Comparison of ENCODE assay signal across 8 cellular contexts in the genomic region with DNA sequence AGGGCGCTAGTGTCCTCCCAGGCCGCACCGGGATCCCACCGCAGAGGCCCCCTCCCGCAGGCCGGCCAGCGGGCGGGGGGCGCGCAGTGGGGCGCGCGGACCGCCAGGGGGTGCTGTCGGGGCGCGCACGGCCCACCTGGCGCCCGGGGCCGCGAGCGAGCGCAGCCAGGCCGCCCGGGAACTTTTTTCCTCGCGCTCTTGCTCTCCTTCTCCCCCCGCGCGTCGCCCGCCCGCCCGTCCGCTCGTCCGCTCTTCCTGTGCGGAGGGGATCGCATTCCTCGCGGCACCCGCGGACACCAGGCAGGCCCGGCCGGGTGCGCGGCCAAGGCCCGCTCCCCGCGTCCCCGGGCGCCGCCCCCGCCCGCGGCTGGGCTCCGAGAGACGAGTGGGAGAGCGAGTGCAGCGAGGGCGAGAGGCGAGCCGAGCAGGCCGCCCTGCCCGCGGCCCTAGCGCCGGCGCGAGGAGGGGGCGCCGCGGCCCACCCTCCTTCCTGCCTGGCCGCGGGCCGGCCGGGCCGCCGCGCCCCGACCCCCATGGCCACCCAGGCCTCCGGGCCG. TPM values are rescaled to one million over a fixed set of nuclear protein-coding genes. Genes with fewer than 3 reads are reported as not detected.
DNase-seq lines count a peak whose midpoint lies in the region; ATAC-seq and TF ChIP-seq lines count a peak whose summit lies in the region.

Gene RAI1, plus strand, starts transcription at position 272 of the 557 bp plus-strand sequence. CDS start 111,491 bp downstream, outside the sequence.

- ATAC-seq in GM18858 (IDR thresholded peaks at IDR 0.05; ENCODE audit: unreplicated experiment), result peak; percentile 35
- peak; percentile 60 for ATAC-seq in HG03196 (IDR thresholded peaks at IDR 0.05; ENCODE audit: unreplicated experiment)

- H3K4me1 ChIP-seq in ACC112 (ENCODE audit: control insufficient read depth, insufficient read depth, low read length, unreplicated experiment) (peaks cover 27% of the 10 kb centered on the region), liver (ENCODE audit: control insufficient read depth in 4 of 4, insufficient read depth in 4 of 4, low read length in 3 of 4) (peaks cover 4 to 16% (median 6%) of the 10 kb centered on the region in 4 donors)

- H3K9ac ChIP-seq in liver (ENCODE audit: low read depth in 1 of 2, low read length in 2 of 2), result peak within 1 kb of the TSS in 1 of 2 donors; percentile 73

- under 1% methylated on average over 84 of the region's 84 CpGs for WGBS in liver

- DNase-seq in NCI-H526 treated with DMSO at 0.1 percent for 48 hours (lab: John Stamatoyannopoulos, UW), result peak; percentile 63
- peak; percentile 46 to 51 for DNase-seq in activated CD4-positive, alpha-beta T cell treated with anti-CD3 and anti-CD28 coated beads, Interleukin-2, amount 50 U/mL, for 24 hours (ENCODE audit: low read depth in 1 of 2, low spot score in 1 of 2)
- peak in 7 of 10 donors; percentile 47 to 83 (median 71) for DNase-seq in dorsolateral prefrontal cortex
- peak; percentile 73 for DNase-seq in stimulated activated CD4-positive, alpha-beta T cell treated with anti-CD3 and anti-CD28 coated beads, Interleukin-4, amount 100 ng/mL, for 1 hour

- H3K4me3 ChIP-seq in ACC112 (ENCODE audit: low read depth, low read length), result peak within 1 kb of the TSS; percentile 96
- H3K4me3 ChIP-seq in dorsolateral prefrontal cortex, result peak within 1 kb of the TSS; percentile 43 to 92 (median 78)
- peak within 1 kb of the TSS; percentile 54 to 85 (median 74) for H3K4me3 ChIP-seq in liver (ENCODE audit: low read depth in 1 of 3, low read length in 3 of 3)

- no peaks in the 10 kb centered on the region for H3K36me3 ChIP-seq in ACC112 (ENCODE audit: insufficient read depth, low read length)
- no peaks in the 10 kb centered on the region for H3K36me3 ChIP-seq in liver (ENCODE audit: control insufficient read depth in 4 of 4, insufficient read depth in 3 of 4, low read depth in 1 of 4, low read length in 3 of 4)

- H2AFZ ChIP-seq in ACC112 (ENCODE audit: low read length, unreplicated experiment), result peak within 1 kb of the TSS; percentile 79

- H3K27me3 ChIP-seq in ACC112 (ENCODE audit: insufficient read depth, low read length) (no peaks in the 10 kb centered on the region), dorsolateral prefrontal cortex (no peaks in the 10 kb centered on the region), liver (ENCODE audit: control insufficient read depth in 4 of 4, insufficient read depth in 4 of 4, low read length in 3 of 4) (no peaks in the 10 kb centered on the region)

- H3K9me3 ChIP-seq in liver (ENCODE audit: control insufficient read depth in 4 of 4, low read length in 3 of 4), result no peaks in the 10 kb centered on the region

- TF ChIP-seq CTCF in dorsolateral prefrontal cortex (IDR thresholded peaks at IDR 0.05 in 54 of 56, conservative IDR thresholded peaks at IDR 0.05 in 2 of 56; ENCODE audit: low read depth in 1 of 56, partially characterized antibody in 56 of 56) (peak in 54 of 56 donors; percentile 13 to 97 (median 68)), liver (IDR thresholded peaks at IDR 0.05; ENCODE audit: low read depth, low read length, missing input control) (peak; percentile 93)

- H3K27ac ChIP-seq in ACC112 (ENCODE audit: low read depth, low read length), result peak within 1 kb of the TSS; percentile 85
- H3K27ac ChIP-seq in dorsolateral prefrontal cortex, result peak within 1 kb of the TSS; percentile 30 to 97 (median 90)
- H3K27ac ChIP-seq in liver (ENCODE audit: low read depth in 1 of 2, low read length in 2 of 2), result peak within 1 kb of the TSS; percentile 62 to 91

- peaks cover 44% of the 10 kb centered on the region for H3K79me2 ChIP-seq in ACC112 (ENCODE audit: control insufficient read depth, insufficient read depth, low read length, unreplicated experiment)

- intact Hi-C loops in dorsolateral prefrontal cortex (cut with DNase I), result loop anchor here (2.0 to 5.0 kb wide), 8 partner anchors 41 to 361 kb away; no protein-coding TSS in a partner anchor

- peak; percentile 29 to 66 for TF ChIP-seq RAD21 in liver (IDR thresholded peaks at IDR 0.05)

TF ChIP-seq in liver, 16 proteins besides CTCF, POLR2A, EP300 and RAD21:
- TF ChIP-seq HNF4A (conservative IDR thresholded peaks at IDR 0.05) (no peak), FOXA1 (IDR thresholded peaks at IDR 0.05) (no peak), GABPA (IDR thresholded peaks at IDR 0.05 in 1 of 2, conservative IDR thresholded peaks at IDR 0.05 in 1 of 2) (peak in 1 of 2 donors; percentile 24), ATF3 (IDR thresholded peaks at IDR 0.05) (no peak), RXRA (IDR thresholded peaks at IDR 0.05) (no peak), HNF4G (IDR thresholded peaks at IDR 0.05) (no peak)

RNA-seq across cellular contexts. Expression of gene RAI1, which starts in this region (rescaled TPM):
- 10 to 100 TPM; 36.4 to 86.1 (median 56.3) TPM for total RNA-seq in dorsolateral prefrontal cortex
- total RNA-seq in liver, result 1 to 10 TPM; 5.8 to 7.6 TPM
- 1 to 10 TPM in 1 of 2 donors, under 1 TPM in 1; 0.57 to 4.7 TPM for polyA plus RNA-seq in liver

Comparison
In these comparisons a context has a peak if more than half of its experiments do, and no peak if none do; other contexts are left out.
1. Peak in every context shown above with its lines: DNase-seq, ATAC-seq, H3K4me3 ChIP-seq and H3K27ac ChIP-seq.
2. RNA of gene RAI1 (total RNA-seq): 36.4 to 86.1 TPM in dorsolateral prefrontal cortex; 5.8 to 7.6 TPM in liver; every median in the first group is over 4 times any median in the second.